Comparison of ENCODE assay signal across 14 cellular contexts in genomic region chr5:2748841-2749513, GRCh38. TPM values are rescaled to one million over a fixed set of nuclear protein-coding genes. Genes with fewer than 3 reads are reported as not detected.
DNase-seq lines count a peak whose midpoint lies in the region; ATAC-seq and TF ChIP-seq lines count a peak whose summit lies in the region.
"Had no signal": no experiment of that assay in that cellular context is flagged by ENCODE, and none has a peak within 500 bp of the region (broad histone marks: within the 10 kb centered on the region; RNA-seq: fewer than 3 reads in every experiment).

No MANE protein-coding gene starts in this region.

- no peak overlapping the region for H2BK120ac ChIP-seq in H9 (ENCODE audit: low read depth, low read length, poor library complexity, severe bottlenecking)
- H2BK120ac ChIP-seq in trophoblast cell (ENCODE audit: insufficient read depth, low read length, poor library complexity): no peak overlapping the region

- H3K18ac ChIP-seq in H9 (ENCODE audit: insufficient read length, low read depth, low read length) (no peak overlapping the region), trophoblast cell (ENCODE audit: low read length) (peak overlapping the region; percentile 37)

- H3K4me1 Mint-ChIP-seq in H9: peaks cover 50 to 54% of the 10 kb centered on the region in 2 experiments
- peaks cover 9% of the 10 kb centered on the region for H3K4me1 Mint-ChIP-seq in activated naive CD8-positive, alpha-beta T cell treated with anti-CD3 and anti-CD28 coated beads for 36 hours

- H2BK5ac ChIP-seq in H9 (ENCODE audit: insufficient read length, low read length): no peak overlapping the region
- H2BK5ac ChIP-seq in trophoblast cell (ENCODE audit: low read depth, low read length, poor library complexity): no peak overlapping the region

- H3K4me3 ChIP-seq in iPS DF 6.9 (ENCODE audit: low read length) (peak overlapping the region; percentile 99; the same call in 1 of the 2 replicates), trophoblast cell (ENCODE audit: low read depth, low read length) (peak overlapping the region; percentile 20), ovary (no peak overlapping the region)

- H3K4me3 Mint-ChIP-seq in H9: peak overlapping the region; percentile 86 to 88
- H3K4me3 Mint-ChIP-seq in activated naive CD8-positive, alpha-beta T cell treated with anti-CD3 and anti-CD28 coated beads for 36 hours: no peak overlapping the region

- H4K5ac ChIP-seq in H9 (ENCODE audit: insufficient read length, low read depth, low read length): no peak overlapping the region

- peak overlapping the region; percentile 66 for H3K4me2 ChIP-seq in H9 (ENCODE audit: insufficient read depth, insufficient read length, low read length)
- H3K4me2 ChIP-seq in trophoblast cell (ENCODE audit: low read length): no peak overlapping the region

- H3K79me1 ChIP-seq in H9 (ENCODE audit: insufficient read depth, low read depth, low read length, poor library complexity, severe bottlenecking) (no peaks in the 10 kb centered on the region), trophoblast cell (ENCODE audit: low read length) (peaks cover 14% of the 10 kb centered on the region)

- H3K27ac ChIP-seq in H9 (ENCODE audit: insufficient read length, low read depth, low read length): no peak overlapping the region
- no peak overlapping the region for H3K27ac ChIP-seq in iPS DF 6.9 (ENCODE audit: low read length)
- H3K27ac ChIP-seq in trophoblast cell (ENCODE audit: low read depth, low read length): no peak overlapping the region
- H3K27ac ChIP-seq in caudate nucleus (ENCODE audit: low read depth, low read length): no peak overlapping the region
- H3K27ac ChIP-seq in ovary: no peak overlapping the region
- H3K27ac ChIP-seq: HL-60 had no signal

- H3K14ac ChIP-seq in H9 (ENCODE audit: insufficient read depth, low read length): peak overlapping the region; percentile 70
- no peak overlapping the region for H3K14ac ChIP-seq in trophoblast cell (ENCODE audit: low read length)

- DNase-seq in H9 (no peak), iPS DF 6.9 (ENCODE audit: low read depth, low spot score) (no peak), trophoblast cell (no peak), caudate nucleus (lab: John Stamatoyannopoulos, UW) (no peak), ovary (no peak)
- no peak for DNase-seq in activated naive CD8-positive, alpha-beta T cell treated with anti-CD3 and anti-CD28 coated beads for 36 hours
- DNase-seq: effector CD4-positive, alpha-beta T cell; MM.1S; NCI-H446 treated with DMSO at 0.1 percent for 48 hours; substantia nigra had no signal

- H2BK12ac ChIP-seq in H9 (ENCODE audit: insufficient read length, low read depth, low read length) (no peak overlapping the region), trophoblast cell (ENCODE audit: low read length) (no peak overlapping the region)

- H3K79me2 ChIP-seq in H9 (ENCODE audit: insufficient read depth, low read length) (no peaks in the 10 kb centered on the region; the same call in 1 of the 2 replicates), trophoblast cell (ENCODE audit: control insufficient read depth, insufficient read depth, low read length, poor library complexity) (peaks cover 15% of the 10 kb centered on the region)

- no peak for ATAC-seq in GM18873 (IDR thresholded peaks at IDR 0.05; ENCODE audit: low FRiP score, unreplicated experiment)

- peaks cover 4 to 5% of the 10 kb centered on the region in 2 experiments; a peak in 3 of 5 replicates for H3K9me3 Mint-ChIP-seq in H9
- peaks cover 3% of the 10 kb centered on the region for H3K9me3 Mint-ChIP-seq in activated naive CD8-positive, alpha-beta T cell treated with anti-CD3 and anti-CD28 coated beads for 36 hours

- peaks cover 34% of the 10 kb centered on the region for H3K23me2 ChIP-seq in H9 (ENCODE audit: insufficient read length, low read depth, low read length, poor library complexity, severe bottlenecking)

- peaks cover 57% of the 10 kb centered on the region for H3K27me3 Mint-ChIP-seq in H9 (ENCODE audit: low read depth)
- H3K27me3 Mint-ChIP-seq in activated naive CD8-positive, alpha-beta T cell treated with anti-CD3 and anti-CD28 coated beads for 36 hours: peaks cover 68% of the 10 kb centered on the region

- no peak overlapping the region for H2BK15ac ChIP-seq in H9 (ENCODE audit: low read depth, low read length)

- no peaks in the 10 kb centered on the region; the same call in 1 of the 2 replicates for H3K4me1 ChIP-seq in H9 (ENCODE audit: insufficient read depth, low read length)
- H3K4me1 ChIP-seq in iPS DF 6.9 (ENCODE audit: control insufficient read depth, insufficient read depth, low read length): peaks cover 6% of the 10 kb centered on the region
- H3K4me1 ChIP-seq in trophoblast cell (ENCODE audit: control insufficient read depth in 1 of 2, insufficient read depth in 2 of 2, low read length in 2 of 2): peaks cover 23 to 29% of the 10 kb centered on the region in 2 experiments
- no peaks in the 10 kb centered on the region for H3K4me1 ChIP-seq in ovary (ENCODE audit: insufficient read depth)

- intact Hi-C loops in ovary (cut with DNase I): no loop called here

- no peak overlapping the region for H3K9ac ChIP-seq in H9 (ENCODE audit: extremely low read depth, insufficient read length, low read length)
- no peak overlapping the region for H3K9ac ChIP-seq in trophoblast cell (ENCODE audit: low read length)

- peaks cover 12 to 58% (median 52%) of the 10 kb centered on the region in 3 experiments for H3K36me3 Mint-ChIP-seq in H9 (ENCODE audit: insufficient read depth in 1 of 3, low read depth in 3 of 3)
- peaks cover 8% of the 10 kb centered on the region for H3K36me3 Mint-ChIP-seq in activated naive CD8-positive, alpha-beta T cell treated with anti-CD3 and anti-CD28 coated beads for 36 hours

- no peak overlapping the region for H4K12ac ChIP-seq in trophoblast cell (ENCODE audit: low read depth, low read length)

- peaks cover 18% of the 10 kb centered on the region; the same call in 1 of the 2 replicates for H3K27me3 ChIP-seq in H9 (ENCODE audit: insufficient read depth, low read length)
- peaks cover 8% of the 10 kb centered on the region; the same call in 1 of the 2 replicates for H3K27me3 ChIP-seq in iPS DF 6.9 (ENCODE audit: control insufficient read depth, insufficient read depth, low read length)
- peaks cover 2% of the 10 kb centered on the region for H3K27me3 ChIP-seq in trophoblast cell (ENCODE audit: insufficient read depth, low read length)
- H3K27me3 ChIP-seq in ovary: no peaks in the 10 kb centered on the region

- no peak overlapping the region for H2BK20ac ChIP-seq in H9 (ENCODE audit: low read depth, low read length, poor library complexity, severe bottlenecking)

- no CpG with 5 or more reads among the region's 74 CpGs for WGBS in H9 (ENCODE audit: extremely low coverage, insufficient read length, low lambda C conversion rate)
- no CpG with 5 or more reads among the region's 74 CpGs for WGBS in iPS DF 6.9 (ENCODE audit: insufficient coverage, insufficient read length)
- no CpG with 5 or more reads among the region's 74 CpGs for WGBS in trophoblast cell (ENCODE audit: extremely low coverage, insufficient coverage, insufficient read length)
- 9 to 15% (median 10%) methylated on average over 48 to 74 of the region's 74 CpGs for WGBS in ovary, 3 donors

- no peak for TF ChIP-seq POLR2A in ovary (IDR thresholded peaks at IDR 0.05)

- TF ChIP-seq CTCF in H9 (conservative IDR thresholded peaks at IDR 0.05) (no peak), ovary (IDR thresholded peaks at IDR 0.05) (no peak)

- H3T11ph ChIP-seq in H9 (ENCODE audit: low read length): no peak overlapping the region

- H3K36me3 ChIP-seq in iPS DF 6.9 (ENCODE audit: control insufficient read depth, insufficient read depth, low read length) (peaks cover 19% of the 10 kb centered on the region), trophoblast cell (ENCODE audit: control insufficient read depth in 1 of 2, insufficient read depth in 2 of 2, low read length in 2 of 2) (peaks cover 21 to 24% of the 10 kb centered on the region in 2 experiments), ovary (no peaks in the 10 kb centered on the region)

- H4K8ac ChIP-seq in H9 (replicated peaks; ENCODE audit: insufficient read length, low read depth, low read length) (no peak overlapping the region), trophoblast cell (ENCODE audit: low read depth, low read length) (no peak overlapping the region)

- H3K56ac ChIP-seq in H9 (ENCODE audit: insufficient read length, low read depth, low read length): no peak overlapping the region

- H2AK5ac ChIP-seq in H9 (ENCODE audit: insufficient read length, low read length) (no peak overlapping the region), trophoblast cell (ENCODE audit: low read length) (no peak overlapping the region)

- H3K27ac Mint-ChIP-seq in H9: peak overlapping the region in 2 of 3 experiments; percentile 29 to 75; a peak in 1 of 7 replicates
- peak overlapping the region; percentile 69 for H3K27ac Mint-ChIP-seq in activated naive CD8-positive, alpha-beta T cell treated with anti-CD3 and anti-CD28 coated beads for 36 hours

- TF ChIP-seq EP300 in ovary (IDR thresholded peaks at IDR 0.05): no peak

- H2AFZ ChIP-seq in H9 (ENCODE audit: low read length) (no peak overlapping the region), trophoblast cell (ENCODE audit: insufficient read depth, low read length, poor library complexity) (no peak overlapping the region)

- H3K4ac ChIP-seq in H9 (ENCODE audit: low read depth, low read length) (no peak overlapping the region), trophoblast cell (ENCODE audit: low read depth, low read length) (no peak overlapping the region)

- H4K91ac ChIP-seq in H9 (ENCODE audit: insufficient read length, low read depth, low read length) (no peak overlapping the region), trophoblast cell (ENCODE audit: low read depth, low read length) (no peak overlapping the region)

- no peaks in the 10 kb centered on the region for H4K20me1 ChIP-seq in H9 (ENCODE audit: control insufficient read depth, insufficient read depth, insufficient read length)

- H3K9me3 ChIP-seq in H9 (ENCODE audit: control insufficient read depth, low read depth, low read length) (no peaks in the 10 kb centered on the region), iPS DF 6.9 (ENCODE audit: control insufficient read depth, insufficient read depth, low read length) (no peaks in the 10 kb centered on the region), trophoblast cell (ENCODE audit: insufficient read depth, low read depth, low read length) (peaks cover 11% of the 10 kb centered on the region), ovary (peaks cover 0 to 3% of the 10 kb centered on the region in 2 donors)

- H3K23ac ChIP-seq in H9 (ENCODE audit: insufficient read length, low read depth, low read length) (no peak overlapping the region), trophoblast cell (ENCODE audit: low read length) (no peak overlapping the region)

RNA-seq across cellular contexts. Expression of gene IRX2, which starts 2.5 kb away (rescaled TPM):
- total RNA-seq in H9 (2021): 91.6 and 94.4 TPM in 2 replicates
- not detected for total RNA-seq in activated naive CD8-positive, alpha-beta T cell treated with anti-CD3 and anti-CD28 coated beads for 36 hours
- polyA plus RNA-seq in trophoblast cell (2013): 10.2 and 10.7 TPM in 2 replicates
- under 1 TPM in 4 of 7 donors, not detected in 3; 0.10 to 0.46 (median 0.17) TPM for total RNA-seq in ovary
- under 1 TPM in 1 of 2 donors, not detected in 1; 0.04 TPM for polyA plus RNA-seq in ovary
- total RNA-seq: activated CD8-positive, alpha-beta memory T cell treated with anti-CD3 and anti-CD28 coated beads for 36 hours; T-helper 2 cell treated with Interferon-gamma antibody and Interleukin-4, amounts not matched to agents 100 ng/mL and 5 ng/mL, for 36 hours had no signal

Comparison
In these comparisons a context has a peak if more than half of its experiments do, and no peak if none do; other contexts are left out.
1. RNA of gene IRX2, which starts 2.5 kb away (total RNA-seq): 91.6 to 94.4 TPM in H9; 0.10 to 0.46 TPM in ovary and not detected in activated naive CD8-positive, alpha-beta T cell treated with anti-CD3 and anti-CD28 coated beads for 36 hours; every median in the first group is over 10 times any median in the second.